Comparison of ENCODE assay signal across 1 cellular context in the genomic region with DNA sequence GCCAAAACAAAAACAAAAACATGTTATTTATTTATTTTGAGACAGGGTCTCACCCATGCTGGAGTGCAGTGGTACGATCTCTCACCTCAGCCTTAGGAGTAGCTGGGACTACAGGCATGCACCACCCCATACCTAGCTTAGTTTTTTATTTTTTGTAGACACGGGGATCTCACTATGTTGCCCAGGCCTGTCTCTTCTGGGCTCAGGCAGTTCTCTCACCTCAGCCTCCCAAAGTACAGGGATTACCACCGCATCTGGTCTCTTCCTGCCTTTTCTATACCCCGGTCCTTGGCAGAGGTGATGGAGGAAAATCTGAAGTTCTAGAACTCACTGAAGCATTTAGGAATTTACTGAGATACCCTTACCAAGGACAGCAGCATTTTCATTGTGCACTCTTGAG.
TF ChIP-seq lines count a peak whose summit lies in the region.

No MANE protein-coding gene starts in this region.

TF ChIP-seq in GM23338, 12 proteins besides CTCF, POLR2A, EP300 and RAD21:
- TF ChIP-seq EZH2phosphoT487 (IDR thresholded peaks at IDR 0.05; ENCODE audit: unreplicated experiment): no peak
- no peak for TF ChIP-seq CREB1 (CRISPR knock-in tag; IDR thresholded peaks at IDR 0.05; ENCODE audit: low read depth)
- no peak for TF ChIP-seq POLR2AphosphoS5 (IDR thresholded peaks at IDR 0.05; ENCODE audit: low read depth)
- TF ChIP-seq ZNF114 (CRISPR knock-in tag; IDR thresholded peaks at IDR 0.05): no peak
- TF ChIP-seq, protein P1, sequence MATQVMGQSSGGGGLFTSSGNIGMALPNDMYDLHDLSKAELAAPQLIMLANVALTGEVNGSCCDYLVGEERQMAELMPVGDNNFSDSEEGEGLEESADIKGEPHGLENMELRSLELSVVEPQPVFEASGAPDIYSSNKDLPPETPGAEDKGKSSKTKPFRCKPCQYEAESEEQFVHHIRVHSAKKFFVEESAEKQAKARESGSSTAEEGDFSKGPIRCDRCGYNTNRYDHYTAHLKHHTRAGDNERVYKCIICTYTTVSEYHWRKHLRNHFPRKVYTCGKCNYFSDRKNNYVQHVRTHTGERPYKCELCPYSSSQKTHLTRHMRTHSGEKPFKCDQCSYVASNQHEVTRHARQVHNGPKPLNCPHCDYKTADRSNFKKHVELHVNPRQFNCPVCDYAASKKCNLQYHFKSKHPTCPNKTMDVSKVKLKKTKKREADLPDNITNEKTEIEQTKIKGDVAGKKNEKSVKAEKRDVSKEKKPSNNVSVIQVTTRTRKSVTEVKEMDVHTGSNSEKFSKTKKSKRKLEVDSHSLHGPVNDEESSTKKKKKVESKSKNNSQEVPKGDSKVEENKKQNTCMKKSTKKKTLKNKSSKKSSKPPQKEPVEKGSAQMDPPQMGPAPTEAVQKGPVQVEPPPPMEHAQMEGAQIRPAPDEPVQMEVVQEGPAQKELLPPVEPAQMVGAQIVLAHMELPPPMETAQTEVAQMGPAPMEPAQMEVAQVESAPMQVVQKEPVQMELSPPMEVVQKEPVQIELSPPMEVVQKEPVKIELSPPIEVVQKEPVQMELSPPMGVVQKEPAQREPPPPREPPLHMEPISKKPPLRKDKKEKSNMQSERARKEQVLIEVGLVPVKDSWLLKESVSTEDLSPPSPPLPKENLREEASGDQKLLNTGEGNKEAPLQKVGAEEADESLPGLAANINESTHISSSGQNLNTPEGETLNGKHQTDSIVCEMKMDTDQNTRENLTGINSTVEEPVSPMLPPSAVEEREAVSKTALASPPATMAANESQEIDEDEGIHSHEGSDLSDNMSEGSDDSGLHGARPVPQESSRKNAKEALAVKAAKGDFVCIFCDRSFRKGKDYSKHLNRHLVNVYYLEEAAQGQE (IDR thresholded peaks at IDR 0.05; ENCODE audit: unreplicated experiment): no peak
- TF ChIP-seq STAT1 (IDR thresholded peaks at IDR 0.05; ENCODE audit: unreplicated experiment): no peak
- TF ChIP-seq NANOG (IDR thresholded peaks at IDR 0.05; ENCODE audit: borderline replicate concordance): no peak
- TF ChIP-seq, protein P2, sequence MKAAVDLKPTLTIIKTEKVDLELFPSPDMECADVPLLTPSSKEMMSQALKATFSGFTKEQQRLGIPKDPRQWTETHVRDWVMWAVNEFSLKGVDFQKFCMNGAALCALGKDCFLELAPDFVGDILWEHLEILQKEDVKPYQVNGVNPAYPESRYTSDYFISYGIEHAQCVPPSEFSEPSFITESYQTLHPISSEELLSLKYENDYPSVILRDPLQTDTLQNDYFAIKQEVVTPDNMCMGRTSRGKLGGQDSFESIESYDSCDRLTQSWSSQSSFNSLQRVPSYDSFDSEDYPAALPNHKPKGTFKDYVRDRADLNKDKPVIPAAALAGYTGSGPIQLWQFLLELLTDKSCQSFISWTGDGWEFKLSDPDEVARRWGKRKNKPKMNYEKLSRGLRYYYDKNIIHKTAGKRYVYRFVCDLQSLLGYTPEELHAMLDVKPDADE (IDR thresholded peaks at IDR 0.05): no peak
- no peak for TF ChIP-seq ZNF331 (CRISPR knock-in tag; IDR thresholded peaks at IDR 0.05; ENCODE audit: low read depth)
